ENCODE assay signal across 10 cellular contexts in the genomic region with DNA sequence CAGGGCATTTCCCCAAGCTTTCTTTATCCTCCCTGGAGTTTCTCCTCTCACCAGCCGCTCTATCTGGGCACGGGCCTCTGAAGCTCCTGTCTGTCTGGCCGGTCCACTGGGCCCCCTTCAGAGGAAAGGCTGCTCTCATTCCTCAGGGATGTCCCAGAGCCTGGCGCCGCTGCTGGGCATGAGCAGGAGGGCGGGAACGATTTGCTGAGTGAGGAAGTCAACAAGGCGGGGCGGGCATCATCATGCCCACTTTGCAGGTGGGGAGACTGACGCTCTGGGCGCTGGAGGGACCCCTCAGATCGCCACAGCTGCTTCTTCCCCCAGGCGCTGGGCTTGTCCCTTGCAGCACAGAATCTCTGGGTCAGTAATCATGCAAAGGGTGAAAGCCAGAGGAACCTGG.
DNase-seq lines count a peak whose midpoint lies in the region; ATAC-seq and TF ChIP-seq lines count a peak whose summit lies in the region.
"Had no signal": no experiment of that assay in that cellular context is flagged by ENCODE, and none has a peak within 500 bp of the region (broad histone marks: within the 10 kb centered on the region; RNA-seq: fewer than 3 reads in every experiment).

No MANE protein-coding gene starts in this region.

- TF ChIP-seq CTCF in left ventricle myocardium inferior (IDR thresholded peaks at IDR 0.05; ENCODE audit: borderline replicate concordance) = no peak

- peak overlapping the region; percentile 53 to 91 (median 76) for H3K4me2 ChIP-seq in BLaER1 treated with 17β-estradiol and CSF1 and Interleukin-3, amounts not matched to agents 10 nM and 100 nM

- peaks cover 0 to 11% (median 0%) of the 10 kb centered on the region in 11 experiments; a peak in 3 of 22 replicates for H4K20me1 ChIP-seq in BLaER1 treated with 17β-estradiol and CSF1 and Interleukin-3, amounts not matched to agents 10 nM and 100 nM

- DNase-seq in SK-N-MC (ENCODE audit: low read depth, low spot score) (no peak), left ventricle myocardium inferior (no peak), occipital lobe (lab: John Stamatoyannopoulos, UW) (peak; percentile 34), H4 (ENCODE audit: low spot score) (no peak), AML-193 (lab: John Stamatoyannopoulos, UW) (no peak), COLO829 (ENCODE audit: low spot score) (no peak)
- DNase-seq: activated CD8-positive, alpha-beta memory T cell treated with anti-CD3 and anti-CD28 coated beads, Interleukin-2, amount 50 U/mL, for 4 hours had no signal

- peaks cover 21 to 28% (median 24%) of the 10 kb centered on the region in 11 experiments for H3K27me3 ChIP-seq in BLaER1 treated with 17β-estradiol and CSF1 and Interleukin-3, amounts not matched to agents 10 nM and 100 nM
- H3K27me3 ChIP-seq in left ventricle myocardium inferior (ENCODE audit: low read depth) = peaks cover 72% of the 10 kb centered on the region

- H3K9me3 ChIP-seq in BLaER1 treated with 17β-estradiol and CSF1 and Interleukin-3, amounts not matched to agents 10 nM and 100 nM (replicated peaks in 1 of 11) = no peaks in the 10 kb centered on the region
- no peaks in the 10 kb centered on the region for H3K9me3 ChIP-seq in SK-N-MC (ENCODE audit: low read depth, low read length)
- no peaks in the 10 kb centered on the region for H3K9me3 ChIP-seq in left ventricle myocardium inferior (replicated peaks)

- no peak overlapping the region for H3K27ac ChIP-seq in BLaER1 treated with 17β-estradiol and CSF1 and Interleukin-3, amounts not matched to agents 10 nM and 100 nM
- no peak overlapping the region for H3K27ac ChIP-seq in SK-N-MC
- H3K27ac ChIP-seq in left ventricle myocardium inferior (replicated peaks) = no peak overlapping the region
- H3K27ac ChIP-seq: C4-2B had no signal

- H3K4me1 ChIP-seq in BLaER1 treated with 17β-estradiol and CSF1 and Interleukin-3, amounts not matched to agents 10 nM and 100 nM = peaks cover 0 to 8% (median 0%) of the 10 kb centered on the region in 10 experiments; a peak in 3 of 20 replicates
- peaks cover 14% of the 10 kb centered on the region for H3K4me1 ChIP-seq in left ventricle myocardium inferior

- no peak for ATAC-seq in HG03442 (IDR thresholded peaks at IDR 0.05; ENCODE audit: unreplicated experiment)

- H3K4me3 ChIP-seq in BLaER1 treated with 17β-estradiol and CSF1 and Interleukin-3, amounts not matched to agents 10 nM and 100 nM = peak overlapping the region in 5 of 10 experiments; percentile 44 to 62 (median 50); a peak in 7 of 20 replicates
- H3K4me3 ChIP-seq in SK-N-MC (peak overlapping the region; percentile 49), left ventricle myocardium inferior (peak overlapping the region; percentile 65)

- peak overlapping the region in 4 of 11 experiments; percentile 22 to 61 (median 42); a peak in 3 of 22 replicates for H3K9ac ChIP-seq in BLaER1 treated with 17β-estradiol and CSF1 and Interleukin-3, amounts not matched to agents 10 nM and 100 nM
- no peak overlapping the region for H3K9ac ChIP-seq in SK-N-MC (ENCODE audit: insufficient read length)

- H3K36me3 ChIP-seq in BLaER1 treated with 17β-estradiol and CSF1 and Interleukin-3, amounts not matched to agents 10 nM and 100 nM = no peaks in the 10 kb centered on the region
- H3K36me3 ChIP-seq in SK-N-MC (ENCODE audit: insufficient read depth, low read length) = no peaks in the 10 kb centered on the region
- H3K36me3 ChIP-seq in left ventricle myocardium inferior = no peaks in the 10 kb centered on the region

- intact Hi-C loops in left ventricle myocardium inferior (cut with micrococcal nuclease) = no loop called here
